8 cellular contexts compared by ENCODE assay signal in the genomic region with DNA sequence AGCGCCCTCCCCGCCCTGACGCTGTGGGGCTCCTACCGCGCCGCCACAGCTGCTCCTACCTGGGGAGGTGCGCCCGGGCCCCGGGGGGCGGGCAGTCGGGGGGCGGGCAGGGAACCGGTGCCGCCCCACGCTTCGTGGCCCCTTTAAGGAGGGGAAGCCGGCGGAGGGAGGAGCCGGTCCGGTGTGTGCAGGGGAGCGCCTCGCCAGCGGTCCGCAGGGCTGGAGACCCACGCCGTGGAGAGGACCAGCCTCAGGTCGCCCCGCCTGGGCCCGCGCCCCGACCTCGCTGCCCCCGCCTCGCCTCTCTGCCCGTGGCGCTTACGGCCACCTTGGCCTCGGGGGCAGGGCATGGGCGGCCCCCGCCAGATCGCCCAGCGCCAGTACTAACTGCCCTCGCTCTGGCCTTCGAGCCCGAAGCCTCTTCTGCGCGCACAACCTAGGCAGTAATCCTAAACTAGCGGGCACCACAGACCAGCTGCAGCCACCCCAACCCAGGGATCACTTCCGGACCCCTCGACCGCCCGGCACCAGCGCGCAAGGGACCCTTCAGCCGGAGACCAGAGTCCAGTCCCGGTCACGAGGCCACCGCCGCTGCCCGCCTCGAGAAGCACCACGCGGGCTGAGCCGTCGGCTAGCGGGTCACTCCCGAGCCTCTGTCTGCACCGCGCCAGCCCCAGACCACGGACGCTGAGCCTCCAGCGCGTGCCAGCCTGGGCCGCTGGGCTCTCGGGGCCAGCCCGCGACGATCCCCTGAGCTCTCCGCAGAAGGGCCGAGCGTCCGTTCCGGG. TPM values are rescaled to one million over a fixed set of nuclear protein-coding genes. Genes with fewer than 3 reads are reported as not detected.
DNase-seq lines count a peak whose midpoint lies in the region; ATAC-seq and TF ChIP-seq lines count a peak whose summit lies in the region.

FOXE1 (plus strand) TSS at position 171 of the 788 bp plus-strand sequence. CDS start 689 bp downstream, outside the sequence.

- H3K79me1 ChIP-seq in trophoblast cell (ENCODE audit: low read length), result no peaks in the 10 kb centered on the region

- H3K27ac ChIP-seq in esophagus (ENCODE audit: low read depth in 2 of 2, low read length in 1 of 2) (peak within 1 kb of the TSS; percentile 39 to 78), trophoblast cell (ENCODE audit: low read depth, low read length) (no peak within 1 kb of the TSS)

- peak within 1 kb of the TSS; percentile 73 for H3K4me2 ChIP-seq in trophoblast cell (ENCODE audit: low read length)

- ATAC-seq in HG02588 (IDR thresholded peaks at IDR 0.05; ENCODE audit: unreplicated experiment), result no peak
- ATAC-seq in omental fat pad (ENCODE audit: low FRiP score), result no peak
- no peak for ATAC-seq in HG03045 (IDR thresholded peaks at IDR 0.05; ENCODE audit: unreplicated experiment)

- no peak within 1 kb of the TSS for H4K91ac ChIP-seq in trophoblast cell (ENCODE audit: low read depth, low read length)

- H3K18ac ChIP-seq in trophoblast cell (ENCODE audit: low read length), result no peak within 1 kb of the TSS

- DNase-seq in EL, result peak; percentile 36
- peak; percentile 27 for DNase-seq in NCI-H748 treated with DMSO at 0.1 percent for 48 hours (lab: John Stamatoyannopoulos, UW)
- no peak for DNase-seq in trophoblast cell
- DNase-seq in omental fat pad (ENCODE audit: low spot score), result no peak
- DNase-seq in stimulated activated CD4-positive, alpha-beta T cell treated with anti-CD3 and anti-CD28 coated beads, Interleukin-4, amount 100 ng/mL, for 24 hours, result no peak

- no peak within 1 kb of the TSS for H3K4ac ChIP-seq in trophoblast cell (ENCODE audit: low read depth, low read length)

- H2AFZ ChIP-seq in trophoblast cell (ENCODE audit: insufficient read depth, low read length, poor library complexity), result peak within 1 kb of the TSS; percentile 50

- no peak within 1 kb of the TSS for H3K9ac ChIP-seq in trophoblast cell (ENCODE audit: low read length)

- no peak for TF ChIP-seq CTCF in omental fat pad (IDR thresholded peaks at IDR 0.05)

- H3K4me1 ChIP-seq in esophagus (ENCODE audit: control insufficient read depth in 2 of 2, insufficient read depth in 2 of 2, low read length in 1 of 2) (peaks cover 4 to 17% of the 10 kb centered on the region in 2 donors), trophoblast cell (ENCODE audit: control insufficient read depth in 1 of 2, insufficient read depth in 2 of 2, low read length in 2 of 2) (peaks cover 8 to 15% of the 10 kb centered on the region in 2 experiments)

- no peak within 1 kb of the TSS for H3K23ac ChIP-seq in trophoblast cell (ENCODE audit: low read length)

- H3K36me3 ChIP-seq in esophagus (ENCODE audit: control insufficient read depth in 2 of 2, insufficient read depth in 2 of 2, low read length in 1 of 2), result no peaks in the 10 kb centered on the region
- no peaks in the 10 kb centered on the region for H3K36me3 ChIP-seq in trophoblast cell (ENCODE audit: control insufficient read depth in 1 of 2, insufficient read depth in 2 of 2, low read length in 2 of 2)

- H3K27me3 ChIP-seq in esophagus (ENCODE audit: control insufficient read depth in 1 of 2, insufficient read depth in 2 of 2, low read length in 2 of 2) (peaks cover 0 to 36% of the 10 kb centered on the region in 2 donors), trophoblast cell (ENCODE audit: insufficient read depth, low read length) (peaks cover 90% of the 10 kb centered on the region)

- no peak within 1 kb of the TSS for H2BK5ac ChIP-seq in trophoblast cell (ENCODE audit: low read depth, low read length, poor library complexity)

- no peak within 1 kb of the TSS for H2BK120ac ChIP-seq in trophoblast cell (ENCODE audit: insufficient read depth, low read length, poor library complexity)

- H4K8ac ChIP-seq in trophoblast cell (ENCODE audit: low read depth, low read length), result no peak within 1 kb of the TSS

- H2AK5ac ChIP-seq in trophoblast cell (ENCODE audit: low read length), result no peak within 1 kb of the TSS

- peak within 1 kb of the TSS; percentile 65 to 77 for H3K4me3 ChIP-seq in esophagus (ENCODE audit: low read depth in 1 of 2, low read length in 2 of 2)
- peak within 1 kb of the TSS; percentile 44 for H3K4me3 ChIP-seq in trophoblast cell (ENCODE audit: low read depth, low read length)

- H3K9me3 ChIP-seq in esophagus (ENCODE audit: control insufficient read depth in 2 of 2, insufficient read depth in 1 of 2, low read depth in 1 of 2, low read length in 1 of 2), result no peaks in the 10 kb centered on the region
- H3K9me3 ChIP-seq in trophoblast cell (ENCODE audit: insufficient read depth, low read depth, low read length), result peaks cover 24% of the 10 kb centered on the region

- H2BK12ac ChIP-seq in trophoblast cell (ENCODE audit: low read length), result no peak within 1 kb of the TSS

- no peaks in the 10 kb centered on the region for H3K79me2 ChIP-seq in trophoblast cell (ENCODE audit: control insufficient read depth, insufficient read depth, low read length, poor library complexity)

- WGBS in esophagus, 2 donors, result 1% methylated on average over 58 to 83 of the region's 83 CpGs
- WGBS in trophoblast cell (ENCODE audit: extremely low coverage, insufficient coverage, insufficient read length), result no CpG with 5 or more reads among the region's 83 CpGs

- peak within 1 kb of the TSS; percentile 31 for H4K12ac ChIP-seq in trophoblast cell (ENCODE audit: low read depth, low read length)

- H3K14ac ChIP-seq in trophoblast cell (ENCODE audit: low read length), result no peak within 1 kb of the TSS

RNA-seq across cellular contexts. Expression of gene FOXE1, which starts in this region (rescaled TPM):
- 1 to 10 TPM; 3.5 to 6.5 TPM for polyA plus RNA-seq in esophagus
- polyA plus RNA-seq in trophoblast cell (2013), result not detected in 2 replicates
- total RNA-seq in omental fat pad, result not detected

Comparison
In these comparisons a context has a peak if more than half of its experiments do, and no peak if none do; other contexts are left out.
1. DNase-seq: peak in EL (single experiment) and NCI-H748 treated with DMSO at 0.1 percent for 48 hours (single experiment); none in trophoblast cell (0 of 2), omental fat pad (single experiment) and stimulated activated CD4-positive, alpha-beta T cell treated with anti-CD3 and anti-CD28 coated beads, Interleukin-4, amount 100 ng/mL, for 24 hours (single experiment).